In genomic region chr11:72653616-72654000, GRCh38 we compare ENCODE assay signal across 21 cellular contexts.
"Had no signal": no experiment of that assay in that cellular context is flagged by ENCODE, and none has a peak within 500 bp of the region (broad histone marks: within the 10 kb centered on the region; RNA-seq: fewer than 3 reads in every experiment).

No MANE protein-coding gene starts in this region.

- H3K27me3 Mint-ChIP-seq: activated CD4-positive, alpha-beta T cell treated with anti-CD3 and anti-CD28 coated beads for 36 hours had no signal

- DNase-seq: activated CD4-positive, alpha-beta T cell treated with anti-CD3 and anti-CD28 coated beads for 36 hours; activated CD4-positive, CD25-positive, alpha-beta regulatory T cell; activated CD8-positive, alpha-beta T cell treated with anti-CD3 and anti-CD28 coated beads, Interleukin-2, amount 10 ng/mL, durations not matched to agents 7 days and 5 days; activated naive CD4-positive, alpha-beta T cell; activated T-cell treated with anti-CD3 and anti-CD28 coated beads for 4 hours; activated T-cell treated with anti-CD3 and anti-CD28 coated beads, Interleukin-2, amount 50 U/mL, for 72 hours; colonic mucosa; foreskin melanocyte; islet precursor cell; left ventricle myocardium inferior; nephron progenitor cell; stimulated activated CD4-positive, alpha-beta T cell treated with anti-CD3 and anti-CD28 coated beads, Interleukin-4, amount 100 ng/mL, for 24 hours; tibial artery had no signal

- H3K9me3 Mint-ChIP-seq: activated naive CD4-positive, alpha-beta T cell treated with anti-CD3 and anti-CD28 coated beads, Interleukin-2, amount 50 U/mL, for 72 hours; activated T-cell treated with anti-CD3 and anti-CD28 coated beads, Interleukin-2, amount 50 U/mL, for 72 hours; nephron progenitor cell; stimulated activated effector memory CD8-positive, alpha-beta T cell treated with anti-CD3 and anti-CD28 coated beads, Interleukin-12 subunit alpha, Interleukin-12 subunit beta, amount 100 ng/mL, for 72 hours; stimulated activated naive CD8-positive, alpha-beta T cell treated with anti-CD3 and anti-CD28 coated beads, Interleukin-15, Interleukin-2, amounts not matched to agents 100 ng/mL and 50 ng/mL, for 24 hours; T-helper 2 cell treated with Interferon-gamma antibody and Interleukin-4, amounts not matched to agents 5 μg/mL and 100 μg/mL, for 36 hours had no signal

- H3K4me3 Mint-ChIP-seq: activated CD4-positive, alpha-beta T cell treated with anti-CD3 and anti-CD28 coated beads for 36 hours; activated CD8-positive, alpha-beta T cell treated with anti-CD3 and anti-CD28 coated beads, Interleukin-2, amount 10 ng/mL, durations not matched to agents 7 days and 5 days; activated T-cell treated with anti-CD3 and anti-CD28 coated beads, Interleukin-2, amount 50 U/mL, for 72 hours; stimulated activated effector memory CD8-positive, alpha-beta T cell treated with anti-CD3 and anti-CD28 coated beads, Interleukin-12 subunit alpha, Interleukin-12 subunit beta, amount 100 ng/mL, for 72 hours; stimulated activated naive CD8-positive, alpha-beta T cell treated with anti-CD3 and anti-CD28 coated beads, Interleukin-15, Interleukin-2, amounts not matched to agents 100 ng/mL and 50 ng/mL, for 24 hours; T-helper 2 cell treated with Interferon-gamma antibody and Interleukin-4, amounts not matched to agents 5 μg/mL and 100 μg/mL, for 36 hours had no signal

- H3K4me1 Mint-ChIP-seq: activated CD4-positive, alpha-beta T cell treated with anti-CD3 and anti-CD28 coated beads for 36 hours; stimulated activated effector memory CD8-positive, alpha-beta T cell treated with anti-CD3 and anti-CD28 coated beads, Interleukin-12 subunit alpha, Interleukin-12 subunit beta, amount 100 ng/mL, for 72 hours had no signal

- H3K27ac Mint-ChIP-seq: activated CD4-positive, alpha-beta T cell treated with anti-CD3 and anti-CD28 coated beads for 36 hours; activated CD8-positive, alpha-beta T cell treated with anti-CD3 and anti-CD28 coated beads, Interleukin-2, amount 10 ng/mL, durations not matched to agents 7 days and 5 days; activated naive CD4-positive, alpha-beta T cell treated with anti-CD3 and anti-CD28 coated beads, Interleukin-2, amount 50 U/mL, for 72 hours; activated T-cell treated with anti-CD3 and anti-CD28 coated beads, Interleukin-2, amount 50 U/mL, for 72 hours; nephron progenitor cell; stimulated activated effector memory CD8-positive, alpha-beta T cell treated with anti-CD3 and anti-CD28 coated beads, Interleukin-12 subunit alpha, Interleukin-12 subunit beta, amount 100 ng/mL, for 72 hours; stimulated activated naive CD8-positive, alpha-beta T cell treated with anti-CD3 and anti-CD28 coated beads, Interleukin-15, Interleukin-2, amounts not matched to agents 100 ng/mL and 50 ng/mL, for 24 hours; T-helper 2 cell treated with Interferon-gamma antibody and Interleukin-4, amounts not matched to agents 5 μg/mL and 100 μg/mL, for 36 hours had no signal

- H3K9me3 ChIP-seq: colonic mucosa, esophagus muscularis mucosa, left ventricle myocardium inferior, right atrium auricular region, tibial artery had no signal

- ATAC-seq: activated CD4-positive, alpha-beta T cell treated with anti-CD3 and anti-CD28 coated beads for 36 hours; activated CD8-positive, alpha-beta T cell treated with anti-CD3 and anti-CD28 coated beads, Interleukin-2, amount 10 ng/mL, durations not matched to agents 7 days and 5 days; activated naive CD4-positive, alpha-beta T cell treated with anti-CD3 and anti-CD28 coated beads, Interleukin-2, amount 50 U/mL, for 72 hours; activated T-cell treated with anti-CD3 and anti-CD28 coated beads, Interleukin-2, amount 50 U/mL, for 72 hours; stimulated activated effector memory CD8-positive, alpha-beta T cell treated with anti-CD3 and anti-CD28 coated beads, Interleukin-12 subunit alpha, Interleukin-12 subunit beta, amount 100 ng/mL, for 72 hours had no signal

- H3K4me1 ChIP-seq: colonic mucosa, esophagus muscularis mucosa, left ventricle myocardium inferior, right atrium auricular region, tibial artery had no signal

- H3K36me3 Mint-ChIP-seq: activated naive CD4-positive, alpha-beta T cell treated with anti-CD3 and anti-CD28 coated beads, Interleukin-2, amount 50 U/mL, for 72 hours; stimulated activated effector memory CD8-positive, alpha-beta T cell treated with anti-CD3 and anti-CD28 coated beads, Interleukin-12 subunit alpha, Interleukin-12 subunit beta, amount 100 ng/mL, for 72 hours had no signal

- H3K4me3 ChIP-seq: colonic mucosa, esophagus muscularis mucosa, left ventricle myocardium inferior, lung, right atrium auricular region, tibial artery had no signal

- H3K36me3 ChIP-seq: colonic mucosa, esophagus muscularis mucosa, left ventricle myocardium inferior, right atrium auricular region, tibial artery had no signal

- FAIRE-seq: bronchial epithelial cell had no signal

- H3K27me3 ChIP-seq: colonic mucosa, right atrium auricular region had no signal

- H3K27ac ChIP-seq: colonic mucosa, esophagus muscularis mucosa, left ventricle myocardium inferior, right atrium auricular region, tibial artery had no signal
